ENCODE assay signal across 19 cellular contexts in the genomic region with DNA sequence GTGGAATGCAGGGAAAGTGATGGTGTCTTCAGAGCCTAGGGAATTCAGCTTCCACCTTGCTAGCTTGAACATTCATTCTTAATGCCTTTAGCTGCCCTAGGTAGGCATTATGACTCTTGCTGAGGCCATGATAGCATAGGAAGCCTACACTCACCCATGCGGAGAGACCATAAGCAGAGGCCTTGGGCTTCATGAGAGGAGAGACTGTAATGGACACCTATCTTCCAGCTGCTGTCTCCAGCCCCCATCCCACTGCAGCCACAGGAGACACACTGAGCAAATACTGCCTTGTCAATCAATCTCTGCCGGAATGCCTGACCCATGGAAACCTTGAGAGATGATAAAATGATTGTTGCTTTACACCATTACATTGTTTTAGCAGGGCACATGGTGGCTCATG.
DNase-seq lines count a peak whose midpoint lies in the region; ATAC-seq and TF ChIP-seq lines count a peak whose summit lies in the region.
"Had no signal": no experiment of that assay in that cellular context is flagged by ENCODE, and none has a peak within 500 bp of the region (broad histone marks: within the 10 kb centered on the region; RNA-seq: fewer than 3 reads in every experiment).

No MANE protein-coding gene starts in this region.

- no peaks in the 10 kb centered on the region for H3K36me3 ChIP-seq in hepatocyte (replicated peaks; ENCODE audit: insufficient read depth, low read depth)
- H3K36me3 ChIP-seq in heart left ventricle, result no peaks in the 10 kb centered on the region
- H3K36me3 ChIP-seq: BLaER1 had no signal

- no peak overlapping the region for H3K4me2 ChIP-seq in hepatocyte
- H3K4me2 ChIP-seq: BLaER1 had no signal

- no peak for DNase-seq in hepatocyte (ENCODE audit: low spot score)
- no peak for DNase-seq in left lobe of liver (ENCODE audit: low spot score)
- no peak for DNase-seq in cerebellum (ENCODE audit: low spot score)
- no peak for DNase-seq in NCI-H82 treated with DMSO at 0.1 percent for 48 hours (lab: John Stamatoyannopoulos, UW; ENCODE audit: unreplicated experiment)
- no peak for DNase-seq in heart left ventricle
- DNase-seq: Caco-2; CD4-positive, CD25-positive, alpha-beta regulatory T cell; CD8-positive, alpha-beta T cell; DMS153; DMS79; EL; GDM1; GM23248; H7; HCEC 1CT had no signal

- H3K9me3 ChIP-seq in hepatocyte (ENCODE audit: low read depth), result no peaks in the 10 kb centered on the region
- H3K9me3 ChIP-seq in heart left ventricle, result no peaks in the 10 kb centered on the region
- H3K9me3 ChIP-seq: BLaER1, Caco-2 had no signal

- no peaks in the 10 kb centered on the region for H4K20me1 ChIP-seq in hepatocyte (ENCODE audit: insufficient read depth, poor library complexity, severe bottlenecking)
- H4K20me1 ChIP-seq: BLaER1 had no signal

- H3K9me2 ChIP-seq in hepatocyte (replicated peaks; ENCODE audit: insufficient read depth), result no peaks in the 10 kb centered on the region

- no peak overlapping the region for H2AFZ ChIP-seq in hepatocyte
- H2AFZ ChIP-seq: GM23248 had no signal

- H3K4me1 ChIP-seq in hepatocyte (ENCODE audit: insufficient read depth) (peaks cover 9% of the 10 kb centered on the region), heart left ventricle (no peaks in the 10 kb centered on the region)
- H3K4me1 ChIP-seq: BLaER1, Caco-2 had no signal

- H3K4me3 ChIP-seq in hepatocyte (no peak overlapping the region), heart left ventricle (no peak overlapping the region)
- H3K4me3 ChIP-seq: BLaER1, GM12878, GM23248 had no signal

- intact Hi-C loops in heart left ventricle (cut with DNase I), result no loop called here

- no peaks in the 10 kb centered on the region for H3K27me3 ChIP-seq in hepatocyte
- H3K27me3 ChIP-seq in heart left ventricle, result no peaks in the 10 kb centered on the region
- H3K27me3 ChIP-seq: BLaER1 had no signal

- 81% methylated on average over 2 of the region's 2 CpGs for WGBS in hepatocyte (ENCODE audit: low lambda C conversion rate, missing lambda C conversion rate)
- WGBS in heart left ventricle, 4 donors, result 82 to 89% (median 85%) methylated on average over 2 of the region's 2 CpGs

- H3K27ac ChIP-seq in VCaP (peak overlapping the region; percentile 62), hepatocyte (peak overlapping the region; percentile 18), heart left ventricle (no peak overlapping the region)
- H3K27ac ChIP-seq: BLaER1, C4-2B, GM23248 had no signal

- ATAC-seq in left lobe of liver, result peak; percentile 27
- ATAC-seq in heart left ventricle, result no peak
- ATAC-seq: CD8-positive, alpha-beta T cell; GM12878 had no signal

- H3K79me2 ChIP-seq in hepatocyte, result no peaks in the 10 kb centered on the region

- TF ChIP-seq CTCF in VCaP (conservative IDR thresholded peaks at IDR 0.05), result no peak
- no peak for TF ChIP-seq CTCF in hepatocyte (IDR thresholded peaks at IDR 0.05; ENCODE audit: poor library complexity)
- TF ChIP-seq CTCF in heart left ventricle (IDR thresholded peaks at IDR 0.05), result no peak

- no peak for TF ChIP-seq POLR2A in heart left ventricle (IDR thresholded peaks at IDR 0.05)

Comparison
In these comparisons a context has a peak if more than half of its experiments do, and no peak if none do; other contexts are left out.
1. H3K27ac ChIP-seq: peak in VCaP (single experiment) and hepatocyte (single experiment); none in heart left ventricle (0 of 12).